ENCODE assay signal across 7 cellular contexts in genomic region chr19:35774274-35775045, GRCh38. TPM values are rescaled to one million over a fixed set of nuclear protein-coding genes. Genes with fewer than 3 reads are reported as not detected.
DNase-seq lines count a peak whose midpoint lies in the region; ATAC-seq and TF ChIP-seq lines count a peak whose summit lies in the region.

No MANE protein-coding gene starts in this region.

- TF ChIP-seq POLR2A in HCT116 (IDR thresholded peaks at IDR 0.05; ENCODE audit: borderline replicate concordance, extremely low read depth, insufficient read depth, insufficient read length): no peak
- TF ChIP-seq POLR2A in esophagus squamous epithelium (IDR thresholded peaks at IDR 0.05): no peak

- H3K27me3 ChIP-seq in HCT116 (ENCODE audit: insufficient read depth, low read length) (no peaks in the 10 kb centered on the region), PC-3 (ENCODE audit: low read length) (no peaks in the 10 kb centered on the region), esophagus squamous epithelium (no peaks in the 10 kb centered on the region)

- H3K79me2 ChIP-seq in HCT116 (ENCODE audit: insufficient read depth, low read length) (0 out of 2 replicates have a peak, but pooled peaks cover 3% of the 10 kb centered on the region), PC-3 (ENCODE audit: low read length) (no peaks in the 10 kb centered on the region)

- POLR2A ChIA-PET in HCT116 (lab: Charles Lee) (no interaction called here), PC-3 (lab: Charles Lee; ENCODE audit: unreplicated experiment) (no interaction called here)

- no peaks in the 10 kb centered on the region for H3F3A ChIP-seq in PC-3 (ENCODE audit: low read length, unreplicated experiment)

- H3K9me2 ChIP-seq in HCT116 (ENCODE audit: insufficient read depth): no peaks in the 10 kb centered on the region
- H3K9me2 ChIP-seq in PC-3 (replicated peaks; ENCODE audit: low read length): no peaks in the 10 kb centered on the region

- BruUV-seq in HCT116 (replicated peaks; lab: Mats Ljungman, UMichigan): no TSS peak
- no TSS peak for BruUV-seq in PC-3 (replicated peaks; lab: Mats Ljungman, UMichigan)

- H3K4me1 ChIP-seq in HCT116 (ENCODE audit: control insufficient read depth in 1 of 2, insufficient read depth in 2 of 2, low read length in 2 of 2) (peaks cover 9 to 16% of the 10 kb centered on the region in 2 experiments; a peak in 3 of 4 replicates), PC-3 (ENCODE audit: insufficient read depth, low read length) (peaks cover 7% of the 10 kb centered on the region), esophagus squamous epithelium (peaks cover 10 to 31% (median 13%) of the 10 kb centered on the region in 3 donors)

- H4K20me1 ChIP-seq in HCT116 (ENCODE audit: insufficient read depth) (no peaks in the 10 kb centered on the region), PC-3 (ENCODE audit: low read length) (no peaks in the 10 kb centered on the region)

- H3K9ac ChIP-seq in HCT116 (ENCODE audit: low read length): no peak overlapping the region
- no peak overlapping the region for H3K9ac ChIP-seq in PC-3 (ENCODE audit: low read length)

- H3K4me2 ChIP-seq in HCT116 (ENCODE audit: low read length) (peak overlapping the region; percentile 77), PC-3 (ENCODE audit: low read length) (peak overlapping the region; percentile 98)

- CTCF ChIA-PET in HCT116 (lab: Charles Lee) (no interaction called here), PC-3 (lab: Charles Lee) (no interaction called here)

- H3K27ac ChIP-seq in HCT116 (ENCODE audit: low read depth, low read length) (no peak overlapping the region), PC-3 (ENCODE audit: low read length) (no peak overlapping the region), esophagus squamous epithelium (no peak overlapping the region)

- RAD21 ChIA-PET in HCT116 (lab: Charles Lee; ENCODE audit: low non-redundant PET in 1 of 2, low total read pairs in 2 of 2, uncharacterized antibody in 2 of 2, unreplicated experiment in 2 of 2): no interaction called here

- 36 to 52% methylated on average over 16 of the region's 16 CpGs for WGBS in esophagus squamous epithelium, 2 donors

- H2AFZ ChIP-seq in HCT116 (ENCODE audit: low read depth, low read length, poor library complexity, severe bottlenecking) (peak overlapping the region; percentile 17), PC-3 (ENCODE audit: low read length) (peak overlapping the region; percentile 65)

- no peak for TF ChIP-seq CTCF in HCT116 (IDR thresholded peaks at IDR 0.05 in 2 of 3, conservative IDR thresholded peaks at IDR 0.05 in 1 of 3; ENCODE audit: borderline replicate concordance in 1 of 3, insufficient read depth in 1 of 3, low read depth in 2 of 3, low read length in 2 of 3)
- TF ChIP-seq CTCF in PC-3 (conservative IDR thresholded peaks at IDR 0.05; ENCODE audit: low read depth, low read length): no peak
- TF ChIP-seq CTCF in esophagus squamous epithelium (IDR thresholded peaks at IDR 0.05): no peak

- no peak for DNase-seq in HCT116 (ENCODE audit: low read depth, low spot score)
- DNase-seq in PC-3: peak; percentile 1
- DNase-seq in esophagus squamous epithelium (lab: John Stamatoyannopoulos, UW): no peak
- DNase-seq in skeletal muscle cell (ENCODE audit: low read depth): no peak
- no peak for DNase-seq in stimulated activated CD4-positive, alpha-beta T cell treated with anti-CD3 and anti-CD28 coated beads, Interleukin-12 subunit alpha, Interleukin-12 subunit beta, amount 100 ng/mL, for 4 hours

- H3K36me3 ChIP-seq in HCT116 (ENCODE audit: control insufficient read depth in 1 of 2, insufficient read depth in 2 of 2, low read length in 2 of 2) (no peaks in the 10 kb centered on the region), PC-3 (ENCODE audit: low read depth, low read length) (no peaks in the 10 kb centered on the region), esophagus squamous epithelium (peaks cover 0 to 16% (median 0%) of the 10 kb centered on the region in 3 donors)

- H3K4me3 ChIP-seq in HCT116 (replicated peaks in 1 of 2; ENCODE audit: low read depth in 1 of 2, low read length in 2 of 2) (peak overlapping the region in 1 of 2 experiments; percentile 65; a peak in 2 of 4 replicates), PC-3 (ENCODE audit: low read length) (peak overlapping the region; percentile 66), esophagus squamous epithelium (peak overlapping the region; percentile 68 to 92 (median 84)), skeletal muscle cell (ENCODE audit: low read depth, low read length) (peak overlapping the region; percentile 40)

- intact Hi-C loops in HCT116 (cut with micrococcal nuclease): no loop called here
- intact Hi-C loops in PC-3 (cut with micrococcal nuclease): loop anchor here (2.0 kb wide), 1 partner anchor 34 kb away; no protein-coding TSS in a partner anchor
- intact Hi-C loops in esophagus squamous epithelium (cut with DNase I): no loop called here

- no peak for TF ChIP-seq RAD21 in HCT116 (IDR thresholded peaks at IDR 0.05; ENCODE audit: low read depth)

- ATAC-seq in HCT116 (no peak), PC-3 (no peak), GM19463 (IDR thresholded peaks at IDR 0.05; ENCODE audit: unreplicated experiment) (no peak), GM19324 (IDR thresholded peaks at IDR 0.05; ENCODE audit: low FRiP score, unreplicated experiment) (no peak)

- H3K9me3 ChIP-seq in HCT116 (ENCODE audit: control insufficient read depth in 1 of 2, insufficient read depth in 1 of 2, low read depth in 1 of 2, low read length in 2 of 2) (no peaks in the 10 kb centered on the region), PC-3 (ENCODE audit: low read length) (no peaks in the 10 kb centered on the region), esophagus squamous epithelium (no peaks in the 10 kb centered on the region)

TF ChIP-seq in HCT116, 20 proteins besides CTCF, POLR2A, EP300 and RAD21:
- TF ChIP-seq MAX (IDR thresholded peaks at IDR 0.05): no peak
- TF ChIP-seq ZBTB33 (IDR thresholded peaks at IDR 0.05; ENCODE audit: extremely low read depth, insufficient replicate concordance, low read length): no peak
- TF ChIP-seq CBX3 (IDR thresholded peaks at IDR 0.05; ENCODE audit: low read depth): no peak

RNA-seq across cellular contexts. Expression of gene ARHGAP33, which starts 0.9 kb away (rescaled TPM):
- total RNA-seq in HCT116 (2021; ENCODE audit: unreplicated experiment): 30.2 TPM
- polyA plus RNA-seq in HCT116 (2012): 20.2 and 21.6 TPM in 2 replicates
- total RNA-seq in PC-3 (2014; rRNA removed): 3.7 and 5.4 TPM in 2 replicates
- total RNA-seq in esophagus squamous epithelium: 1 to 10 TPM; 1.3 to 8.4 (median 2.3) TPM

RNA-seq across cellular contexts. Expression of gene PROSER3, which starts 16.5 kb away (rescaled TPM):
- total RNA-seq in HCT116 (2021; ENCODE audit: unreplicated experiment) (42.5 TPM), PC-3 (2014; rRNA removed) (5.5 and 6.1 TPM in 2 replicates), esophagus squamous epithelium (1 to 10 TPM; 3.7 to 9.7 (median 8.6) TPM)
- polyA plus RNA-seq in HCT116 (2012): 21.6 and 25.2 TPM in 2 replicates

RNA-seq across cellular contexts. Expression of gene HSPB6, which starts 17.6 kb away (rescaled TPM):
- 0.93 TPM for total RNA-seq in HCT116 (2021; ENCODE audit: unreplicated experiment)
- polyA plus RNA-seq in HCT116 (2012): 0.77 and 0.99 TPM in 2 replicates
- total RNA-seq in PC-3 (2014; rRNA removed): not detected in 2 replicates
- total RNA-seq in esophagus squamous epithelium: 10 to 100 TPM in 1 of 4 donors, 1 to 10 TPM in 3; 1.7 to 21.9 (median 3.6) TPM

RNA-seq across cellular contexts. Expression of gene LIN37, which starts 26.1 kb away (rescaled TPM):
- total RNA-seq in HCT116 (2021; ENCODE audit: unreplicated experiment) (10.1 TPM), PC-3 (2014; rRNA removed) (4.6 and 8.2 TPM in 2 replicates), esophagus squamous epithelium (10 to 100 TPM in 2 of 4 donors, 1 to 10 TPM in 2; 5.7 to 13.4 (median 9.5) TPM)
- 17.7 and 18.5 TPM in 2 replicates for polyA plus RNA-seq in HCT116 (2012)

RNA-seq across cellular contexts. Expression of gene PSENEN, which starts 29.0 kb away (rescaled TPM):
- total RNA-seq in HCT116 (2021; ENCODE audit: unreplicated experiment) (55.3 TPM), PC-3 (2014; rRNA removed) (34.3 and 42.9 TPM in 2 replicates), esophagus squamous epithelium (10 to 100 TPM; 23.3 to 33.9 (median 32.3) TPM)
- polyA plus RNA-seq in HCT116 (2012): 45.3 and 59.7 TPM in 2 replicates
